8 cellular contexts compared by ENCODE assay signal in the genomic region with DNA sequence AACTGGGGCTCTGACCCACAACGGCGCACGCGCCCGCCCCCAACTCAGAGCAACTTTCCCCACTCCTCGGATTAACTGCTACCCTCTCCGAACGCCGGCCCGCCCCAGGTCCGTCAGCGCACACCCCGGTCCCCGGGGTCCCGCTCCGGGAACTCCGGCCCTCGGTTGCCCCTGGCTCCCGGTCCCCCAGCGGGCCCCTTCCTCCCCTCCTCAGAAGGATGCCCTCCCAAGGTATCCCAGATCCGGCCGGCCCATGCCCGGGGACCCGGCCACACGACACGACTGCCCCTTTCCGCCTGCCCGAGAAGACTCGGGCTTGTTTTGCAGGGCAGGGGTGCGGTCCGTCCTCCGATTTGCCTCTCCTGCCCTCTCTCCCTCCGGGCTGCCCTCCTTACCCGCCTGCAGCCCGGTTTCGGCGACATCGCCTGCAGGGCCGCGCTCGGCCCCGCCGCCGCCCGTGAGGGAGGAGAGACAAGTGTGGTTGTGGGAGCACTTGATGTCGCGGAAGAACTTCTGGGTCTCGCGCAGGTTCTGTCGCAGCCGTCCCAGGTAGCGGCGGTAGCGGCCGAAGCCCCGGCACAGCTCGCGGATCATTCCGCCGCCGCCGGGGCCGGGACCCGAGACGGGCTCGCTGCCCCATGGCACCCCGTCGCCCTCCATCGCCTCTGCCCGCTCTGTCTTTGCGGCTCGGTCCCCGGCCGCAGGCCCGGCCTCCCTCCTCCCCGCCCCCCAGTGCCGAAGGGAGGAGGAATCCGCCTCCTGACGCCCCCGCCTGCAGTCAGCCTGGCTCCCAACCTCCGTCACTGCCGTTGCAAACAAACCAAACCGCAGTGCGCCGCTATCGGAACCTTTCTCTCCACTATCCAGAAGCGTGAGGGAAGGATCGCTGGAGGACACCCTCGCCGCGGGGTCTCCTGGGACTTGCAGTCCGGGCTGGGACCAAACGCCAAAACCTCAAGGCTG. TPM values are rescaled to one million over a fixed set of nuclear protein-coding genes. Genes with fewer than 3 reads are reported as not detected.
A peak's percentile ranks its signal among the peaks of the same experiment; 100 is the strongest.
DNase-seq lines count a peak whose midpoint lies in the region; ATAC-seq and TF ChIP-seq lines count a peak whose summit lies in the region.

A gene with protein sequence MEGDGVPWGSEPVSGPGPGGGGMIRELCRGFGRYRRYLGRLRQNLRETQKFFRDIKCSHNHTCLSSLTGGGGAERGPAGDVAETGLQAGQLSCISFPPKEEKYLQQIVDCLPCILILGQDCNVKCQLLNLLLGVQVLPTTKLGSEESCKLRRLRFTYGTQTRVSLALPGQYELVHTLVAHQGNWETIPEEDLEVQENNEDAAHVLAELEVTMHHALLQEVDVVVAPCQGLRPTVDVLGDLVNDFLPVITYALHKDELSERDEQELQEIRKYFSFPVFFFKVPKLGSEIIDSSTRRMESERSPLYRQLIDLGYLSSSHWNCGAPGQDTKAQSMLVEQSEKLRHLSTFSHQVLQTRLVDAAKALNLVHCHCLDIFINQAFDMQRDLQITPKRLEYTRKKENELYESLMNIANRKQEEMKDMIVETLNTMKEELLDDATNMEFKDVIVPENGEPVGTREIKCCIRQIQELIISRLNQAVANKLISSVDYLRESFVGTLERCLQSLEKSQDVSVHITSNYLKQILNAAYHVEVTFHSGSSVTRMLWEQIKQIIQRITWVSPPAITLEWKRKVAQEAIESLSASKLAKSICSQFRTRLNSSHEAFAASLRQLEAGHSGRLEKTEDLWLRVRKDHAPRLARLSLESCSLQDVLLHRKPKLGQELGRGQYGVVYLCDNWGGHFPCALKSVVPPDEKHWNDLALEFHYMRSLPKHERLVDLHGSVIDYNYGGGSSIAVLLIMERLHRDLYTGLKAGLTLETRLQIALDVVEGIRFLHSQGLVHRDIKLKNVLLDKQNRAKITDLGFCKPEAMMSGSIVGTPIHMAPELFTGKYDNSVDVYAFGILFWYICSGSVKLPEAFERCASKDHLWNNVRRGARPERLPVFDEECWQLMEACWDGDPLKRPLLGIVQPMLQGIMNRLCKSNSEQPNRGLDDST (minus strand): TSS at position 827 of the 963 bp plus-strand sequence. CDS start 167 bp downstream, at position 660.

- peak; percentile 82 for DNase-seq in DMS 273 treated with DMSO at 0.1 percent for 48 hours (lab: John Stamatoyannopoulos, UW)
- DNase-seq in PC-9 = peak; percentile 84 to 92
- DNase-seq in activated T-cell treated with anti-CD3 and anti-CD28 coated beads, Interleukin-2, amount 50 U/mL, for 1 hour = peak; percentile 90
- peak; percentile 59 for DNase-seq in epithelial cell of proximal tubule (ENCODE audit: low read depth)
- DNase-seq in mucosa of gallbladder (ENCODE audit: low spot score) = peak; percentile 94
- DNase-seq in stimulated activated CD8-positive, alpha-beta memory T cell treated with anti-CD3 and anti-CD28 coated beads, Interleukin-4, amount 100 ng/mL, for 24 hours (ENCODE audit: low read depth) = peak; percentile 82

- no peaks in the 10 kb centered on the region for H3K27me3 ChIP-seq in PC-9 (ENCODE audit: insufficient read depth, low read depth)

- H3K4me2 ChIP-seq in PC-9 = peak within 1 kb of the TSS; percentile 84

- TF ChIP-seq CTCF in PC-9 (conservative IDR thresholded peaks at IDR 0.05) (no peak), epithelial cell of proximal tubule (conservative IDR thresholded peaks at IDR 0.05; ENCODE audit: low read depth, low read length) (no peak)

- CTCF ChIA-PET in PC-9 (lab: Charles Lee) = interaction anchor here (0.5 kb wide), 1 partner anchor 447 kb away, joined by 3 read pairs; no protein-coding TSS in a partner anchor

- H3K9me2 ChIP-seq in PC-9 (ENCODE audit: insufficient read depth) = no peaks in the 10 kb centered on the region

- ATAC-seq in GM21529 (IDR thresholded peaks at IDR 0.05; ENCODE audit: unreplicated experiment) = peak; percentile 90

- H3K4me1 ChIP-seq in PC-9 (replicated peaks; ENCODE audit: insufficient read depth) = peaks cover 10% of the 10 kb centered on the region

- intact Hi-C loops in PC-9 (cut with micrococcal nuclease; ENCODE audit: unreplicated experiment) = loop anchor here (1.0 to 2.0 kb wide), 2 partner anchors 16 to 89 kb away; a partner anchor contains a TSS

- H3K79me2 ChIP-seq in PC-9 (ENCODE audit: low read depth) = peaks cover 18% of the 10 kb centered on the region

- peak within 1 kb of the TSS; percentile 85 for H3K4me3 ChIP-seq in PC-9
- H3K4me3 ChIP-seq in epithelial cell of proximal tubule (ENCODE audit: low read depth, low read length) = peak within 1 kb of the TSS; percentile 100

- peak within 1 kb of the TSS; percentile 46; the same call in 1 of the 2 replicates for H3K27ac ChIP-seq in PC-9

- TF ChIP-seq EP300 in Ishikawa (IDR thresholded peaks at IDR 0.05; ENCODE audit: borderline replicate concordance) = peak; percentile 48

- H2AFZ ChIP-seq in PC-9 = peak within 1 kb of the TSS; percentile 92

- POLR2A ChIA-PET in PC-9 (lab: Charles Lee; ENCODE audit: unreplicated experiment) = interaction anchor here (0.6 to 0.7 kb wide), 2 partner anchors 49 to 1888 kb away, joined by 3 to 8 read pairs; no protein-coding TSS in a partner anchor

- BruUV-seq in PC-9 (replicated peaks; lab: Mats Ljungman, UMichigan) = TSS peak; percentile 71

- peak; percentile 11; the same call in 1 of the 2 replicates for TF ChIP-seq RAD21 in Ishikawa (IDR thresholded peaks at IDR 0.05; ENCODE audit: low read depth)

- no peaks in the 10 kb centered on the region; the same call in 1 of the 2 replicates for H4K20me1 ChIP-seq in PC-9 (ENCODE audit: insufficient read depth)

- no peaks in the 10 kb centered on the region for H3K9me3 ChIP-seq in PC-9 (ENCODE audit: insufficient read depth, low read depth)

- H3K36me3 ChIP-seq in PC-9 (ENCODE audit: low read depth) = no peaks in the 10 kb centered on the region

- H3F3A ChIP-seq in PC-9 (ENCODE audit: insufficient read depth, low read depth) = no peaks in the 10 kb centered on the region

TF ChIP-seq in Ishikawa, 13 proteins besides CTCF, POLR2A, EP300 and RAD21:
- TF ChIP-seq NFIC (IDR thresholded peaks at IDR 0.05) (peak; percentile 40), ZBTB7A (IDR thresholded peaks at IDR 0.05; ENCODE audit: low read depth) (peak; percentile 70), CEBPB (IDR thresholded peaks at IDR 0.05) (no peak), EGR1 (IDR thresholded peaks at IDR 0.05) (peak; percentile 96), TAF1 (IDR thresholded peaks at IDR 0.05; ENCODE audit: low read depth) (peak; percentile 87), FOXM1 (IDR thresholded peaks at IDR 0.05; ENCODE audit: borderline replicate concordance, low read depth) (no peak; the same call in 1 of the 2 replicates), YY1 (IDR thresholded peaks at IDR 0.05; ENCODE audit: low read depth) (peak; percentile 79), TEAD4 (IDR thresholded peaks at IDR 0.05) (peak; percentile 29), TCF12 (IDR thresholded peaks at IDR 0.05; ENCODE audit: low read depth) (peak; percentile 71), CREB1 (IDR thresholded peaks at IDR 0.05; ENCODE audit: low read depth) (0 out of 2 replicates have a peak, but pooled peaks have one; percentile 11)
- TF ChIP-seq, protein P1, sequence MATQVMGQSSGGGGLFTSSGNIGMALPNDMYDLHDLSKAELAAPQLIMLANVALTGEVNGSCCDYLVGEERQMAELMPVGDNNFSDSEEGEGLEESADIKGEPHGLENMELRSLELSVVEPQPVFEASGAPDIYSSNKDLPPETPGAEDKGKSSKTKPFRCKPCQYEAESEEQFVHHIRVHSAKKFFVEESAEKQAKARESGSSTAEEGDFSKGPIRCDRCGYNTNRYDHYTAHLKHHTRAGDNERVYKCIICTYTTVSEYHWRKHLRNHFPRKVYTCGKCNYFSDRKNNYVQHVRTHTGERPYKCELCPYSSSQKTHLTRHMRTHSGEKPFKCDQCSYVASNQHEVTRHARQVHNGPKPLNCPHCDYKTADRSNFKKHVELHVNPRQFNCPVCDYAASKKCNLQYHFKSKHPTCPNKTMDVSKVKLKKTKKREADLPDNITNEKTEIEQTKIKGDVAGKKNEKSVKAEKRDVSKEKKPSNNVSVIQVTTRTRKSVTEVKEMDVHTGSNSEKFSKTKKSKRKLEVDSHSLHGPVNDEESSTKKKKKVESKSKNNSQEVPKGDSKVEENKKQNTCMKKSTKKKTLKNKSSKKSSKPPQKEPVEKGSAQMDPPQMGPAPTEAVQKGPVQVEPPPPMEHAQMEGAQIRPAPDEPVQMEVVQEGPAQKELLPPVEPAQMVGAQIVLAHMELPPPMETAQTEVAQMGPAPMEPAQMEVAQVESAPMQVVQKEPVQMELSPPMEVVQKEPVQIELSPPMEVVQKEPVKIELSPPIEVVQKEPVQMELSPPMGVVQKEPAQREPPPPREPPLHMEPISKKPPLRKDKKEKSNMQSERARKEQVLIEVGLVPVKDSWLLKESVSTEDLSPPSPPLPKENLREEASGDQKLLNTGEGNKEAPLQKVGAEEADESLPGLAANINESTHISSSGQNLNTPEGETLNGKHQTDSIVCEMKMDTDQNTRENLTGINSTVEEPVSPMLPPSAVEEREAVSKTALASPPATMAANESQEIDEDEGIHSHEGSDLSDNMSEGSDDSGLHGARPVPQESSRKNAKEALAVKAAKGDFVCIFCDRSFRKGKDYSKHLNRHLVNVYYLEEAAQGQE (IDR thresholded peaks at IDR 0.05; ENCODE audit: low read depth) = no peak
- TF ChIP-seq, protein P2, sequence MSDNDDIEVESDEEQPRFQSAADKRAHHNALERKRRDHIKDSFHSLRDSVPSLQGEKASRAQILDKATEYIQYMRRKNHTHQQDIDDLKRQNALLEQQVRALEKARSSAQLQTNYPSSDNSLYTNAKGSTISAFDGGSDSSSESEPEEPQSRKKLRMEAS (IDR thresholded peaks at IDR 0.05) = peak; percentile 86
- TF ChIP-seq, protein P3, sequence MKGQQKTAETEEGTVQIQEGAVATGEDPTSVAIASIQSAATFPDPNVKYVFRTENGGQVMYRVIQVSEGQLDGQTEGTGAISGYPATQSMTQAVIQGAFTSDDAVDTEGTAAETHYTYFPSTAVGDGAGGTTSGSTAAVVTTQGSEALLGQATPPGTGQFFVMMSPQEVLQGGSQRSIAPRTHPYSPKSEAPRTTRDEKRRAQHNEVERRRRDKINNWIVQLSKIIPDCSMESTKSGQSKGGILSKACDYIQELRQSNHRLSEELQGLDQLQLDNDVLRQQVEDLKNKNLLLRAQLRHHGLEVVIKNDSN (IDR thresholded peaks at IDR 0.05) = peak; percentile 77

RNA-seq across cellular contexts. Expression of the gene that starts here (rescaled TPM):
- total RNA-seq in PC-9 (2021) (8.1 and 10.5 TPM in 2 replicates), epithelial cell of proximal tubule (5.8 and 6.4 TPM in 2 replicates), mucosa of gallbladder (12.4 TPM)

Comparison
In these comparisons a context has a peak if more than half of its experiments do, and no peak if none do; other contexts are left out.
1. Peak in every context shown above with its lines: DNase-seq, ATAC-seq, H3K4me3 ChIP-seq and H3K27ac ChIP-seq.